Comparison of ENCODE assay signal across 8 cellular contexts in the genomic region with DNA sequence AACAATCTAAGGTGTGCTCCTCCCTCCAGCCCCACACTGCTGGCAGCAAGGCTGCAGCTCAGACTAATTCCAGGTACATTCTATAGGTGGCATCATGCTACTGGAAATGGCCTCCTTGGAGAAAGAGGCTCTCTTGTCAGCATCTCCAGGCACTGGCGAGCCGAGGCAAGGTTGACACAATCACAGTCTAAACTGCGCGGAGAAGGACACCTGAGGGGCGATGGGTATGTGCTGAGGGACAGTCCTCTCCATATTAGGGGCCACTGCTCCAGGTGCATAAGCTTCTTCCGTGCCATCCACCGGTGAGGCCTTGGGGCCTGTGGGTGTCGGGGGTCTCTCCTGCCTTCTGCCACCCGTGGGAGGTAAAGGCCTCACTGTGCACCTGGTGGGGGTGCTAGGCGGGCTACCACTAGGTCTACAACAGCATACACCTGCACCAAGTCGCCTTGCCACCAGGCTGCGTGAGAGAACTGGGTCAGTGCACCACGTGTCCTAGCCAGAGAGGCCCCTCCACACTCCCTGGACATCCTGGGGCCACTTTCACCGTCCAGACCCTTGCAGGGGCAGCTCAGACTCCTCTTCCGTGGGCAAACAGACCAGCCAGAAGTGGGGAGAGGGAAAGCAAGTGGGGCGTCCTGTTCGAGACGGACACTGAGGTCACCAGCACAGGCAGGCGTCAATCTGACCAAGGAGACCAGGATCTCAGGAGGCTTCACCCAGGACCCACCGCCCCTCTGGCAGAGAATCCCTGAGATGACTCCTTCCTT. TPM values are rescaled to one million over a fixed set of nuclear protein-coding genes. Genes with fewer than 3 reads are reported as not detected.
DNase-seq lines count a peak whose midpoint lies in the region; ATAC-seq and TF ChIP-seq lines count a peak whose summit lies in the region.

No MANE protein-coding gene starts in this region.

- peaks cover 1% of the 10 kb centered on the region; the same call in 1 of the 2 replicates for H3K9me3 ChIP-seq in AG04450 (ENCODE audit: control insufficient read depth, insufficient read depth, low read length)

- peak overlapping the region; percentile 16 for H3K4me3 Mint-ChIP-seq in chondrocyte (ENCODE audit: unreplicated experiment)
- peak overlapping the region; percentile 76 to 80 (median 78) for H3K4me3 Mint-ChIP-seq in nephron

- H3K27ac ChIP-seq in AG04450 (ENCODE audit: low read depth, low read length) = no peak overlapping the region

- no peaks in the 10 kb centered on the region for H3K9me3 Mint-ChIP-seq in chondrocyte (ENCODE audit: low read depth)
- H3K9me3 Mint-ChIP-seq in nephron = no peaks in the 10 kb centered on the region

- H3K4me3 ChIP-seq in AG04450 (ENCODE audit: low read depth, low read length) (no peak overlapping the region), GM12865 (ENCODE audit: low read depth, low read length) (no peak overlapping the region)

- DNase-seq in AG04450 (ENCODE audit: low read depth, low spot score) (no peak), GM12865 (ENCODE audit: low read depth) (peak; percentile 61), NCI-H69 (lab: John Stamatoyannopoulos, UW) (peak; percentile 88), chondrocyte (ENCODE audit: low spot score) (no peak)

- H3K27ac Mint-ChIP-seq in chondrocyte (ENCODE audit: unreplicated experiment) (no peak overlapping the region), nephron (peak overlapping the region in 1 of 3 experiments; percentile 60)

- POLR2A ChIA-PET in AG04450 (lab: Yijun Ruan, JAX) = interaction anchor here (1.3 kb wide), 1 partner anchor 12 kb away, joined by 3 read pairs; a partner anchor contains a TSS

- peaks cover 89% of the 10 kb centered on the region for H3K27me3 ChIP-seq in AG04450 (ENCODE audit: control insufficient read depth, insufficient read depth, low read length)

- ATAC-seq in GM18502 (IDR thresholded peaks at IDR 0.05; ENCODE audit: poor library complexity, unreplicated experiment) = no peak
- no peak for ATAC-seq in HG02623 (IDR thresholded peaks at IDR 0.05; ENCODE audit: unreplicated experiment)
- ATAC-seq in HG02870 (IDR thresholded peaks at IDR 0.05; ENCODE audit: unreplicated experiment) = no peak

- peaks cover 55% of the 10 kb centered on the region for H3K27me3 Mint-ChIP-seq in chondrocyte (ENCODE audit: low read depth)
- H3K27me3 Mint-ChIP-seq in nephron (ENCODE audit: low read depth) = peaks cover 91% of the 10 kb centered on the region

- CTCF ChIA-PET in AG04450 (lab: Charles Lee) = interaction anchor here (1.3 kb wide), 1 partner anchor 26 kb away, joined by 3 read pairs; no protein-coding TSS in a partner anchor

- TF ChIP-seq CTCF in AG04450 (IDR thresholded peaks at IDR 0.05; ENCODE audit: low read depth, low read length) = peak; percentile 6; the same call in 1 of the 2 replicates
- peak; percentile 40 for TF ChIP-seq CTCF in GM12865 (IDR thresholded peaks at IDR 0.05; ENCODE audit: insufficient read depth, low read depth, low read length, missing control alignments)
- peak; percentile 74 for TF ChIP-seq CTCF in chondrocyte (IDR thresholded peaks at IDR 0.05)
- peak; percentile 33 to 50 (median 33) for TF ChIP-seq CTCF in nephron (IDR thresholded peaks at IDR 0.05; ENCODE audit: unreplicated experiment in 3 of 3)

- H3K4me1 Mint-ChIP-seq in chondrocyte (ENCODE audit: low read depth) (peaks cover 24% of the 10 kb centered on the region), nephron (peaks cover 29% of the 10 kb centered on the region)

- H3K36me3 Mint-ChIP-seq in chondrocyte (ENCODE audit: low read depth) (no peaks in the 10 kb centered on the region), nephron (ENCODE audit: low read depth) (no peaks in the 10 kb centered on the region)

RNA-seq across cellular contexts. Expression of a gene that starts 12.1 kb away (rescaled TPM):
- 0.37 and 1.5 TPM in 2 replicates for polyA plus RNA-seq in AG04450 (2011; rRNA removed)
- 0.87 and 1.4 TPM in 2 replicates for polyA minus RNA-seq in AG04450 (2011; rRNA and poly(A)+ RNA removed)
- total RNA-seq in chondrocyte = 4.6 to 8.3 TPM (median 6.1 TPM) in 3 replicates

RNA-seq across cellular contexts. Expression of a gene that starts 30.3 kb away (rescaled TPM):
- 6.6 and 7.6 TPM in 2 replicates for polyA plus RNA-seq in AG04450 (2011; rRNA removed)
- 7.0 and 8.1 TPM in 2 replicates for polyA minus RNA-seq in AG04450 (2011; rRNA and poly(A)+ RNA removed)
- total RNA-seq in chondrocyte = 26.7 to 27.2 TPM (median 26.8 TPM) in 3 replicates

RNA-seq across cellular contexts. Expression of a gene that starts 31.0 kb away (rescaled TPM):
- 2.2 and 2.3 TPM in 2 replicates for polyA plus RNA-seq in AG04450 (2011; rRNA removed)
- polyA minus RNA-seq in AG04450 (2011; rRNA and poly(A)+ RNA removed) = 3.2 and 4.4 TPM in 2 replicates
- total RNA-seq in chondrocyte = 4.1 to 11.8 TPM (median 4.9 TPM) in 3 replicates

Comparison
In these comparisons a context has a peak if more than half of its experiments do, and no peak if none do; other contexts are left out.
1. DNase-seq: peak in GM12865 (single experiment) and NCI-H69 (single experiment); none in AG04450 (single experiment) and chondrocyte (single experiment).
2. CTCF ChIP-seq: peak in every context shown above with its lines; median percentile 74 in chondrocyte; 40 in GM12865; 33 in nephron; 6 in AG04450.